In genomic region chr19:46340051-46340659, GRCh38 we compare ENCODE assay signal across 21 cellular contexts. TPM values are rescaled to one million over a fixed set of nuclear protein-coding genes. Genes with fewer than 3 reads are reported as not detected.
DNase-seq lines count a peak whose midpoint lies in the region; ATAC-seq and TF ChIP-seq lines count a peak whose summit lies in the region.
"Had no signal": no experiment of that assay in that cellular context is flagged by ENCODE, and none has a peak within 500 bp of the region (broad histone marks: within the 10 kb centered on the region; RNA-seq: fewer than 3 reads in every experiment).

No MANE protein-coding gene starts in this region.

- H3K4me1 Mint-ChIP-seq in activated naive CD4-positive, alpha-beta T cell treated with anti-CD3 and anti-CD28 coated beads for 36 hours (ENCODE audit: low read depth) = no peaks in the 10 kb centered on the region
- H3K4me1 Mint-ChIP-seq: CD4-positive, CD25-positive, alpha-beta regulatory T cell had no signal

- no peak for DNase-seq in activated naive CD4-positive, alpha-beta T cell treated with anti-CD3 and anti-CD28 coated beads for 36 hours
- DNase-seq in activated naive CD4-positive, alpha-beta T cell treated with Interleukin-2 at 50 U/mL for 16 hours = no peak
- DNase-seq in hepatocyte (ENCODE audit: low spot score) = no peak
- DNase-seq in neuronal stem cell (ENCODE audit: low spot score) = no peak
- no peak for DNase-seq in activated CD4-positive, alpha-beta T cell treated with anti-CD3 and anti-CD28 coated beads for 48 hours
- DNase-seq in left cardiac atrium = no peak
- DNase-seq in GM19240 (ENCODE audit: insufficient read length, low spot score) = no peak
- DNase-seq: ACHN; BE2C; C1 segment of cervical spinal cord; Caco-2; CD4-positive, CD25-positive, alpha-beta regulatory T cell; DMS153; DMS79; GDM1; HCEC 1CT; HFFc6 had no signal

- no peak overlapping the region for H3K9ac ChIP-seq in neuronal stem cell (ENCODE audit: low read depth, low read length, poor library complexity)

- H2BK120ac ChIP-seq in neuronal stem cell (ENCODE audit: low read depth, low read length) = no peak overlapping the region

- no peak overlapping the region for H2BK15ac ChIP-seq in neuronal stem cell (ENCODE audit: low read length)

- H3K27me3 Mint-ChIP-seq in activated naive CD4-positive, alpha-beta T cell treated with anti-CD3 and anti-CD28 coated beads for 36 hours (ENCODE audit: low read depth) = peaks cover 4% of the 10 kb centered on the region

- ATAC-seq in left cardiac atrium = no peak
- ATAC-seq: GM23338, HepG2 had no signal

- WGBS in hepatocyte (ENCODE audit: low lambda C conversion rate, missing lambda C conversion rate) = 98% methylated on average over 11 of the region's 11 CpGs
- no CpG with 5 or more reads among the region's 11 CpGs for WGBS in neuronal stem cell (ENCODE audit: extremely low coverage in 2 of 2, insufficient read length in 2 of 2, insufficient replicate concordance in 1 of 2), 2 donors

- no peak for TF ChIP-seq CTCF in hepatocyte (IDR thresholded peaks at IDR 0.05; ENCODE audit: poor library complexity)

- H3K9me3 ChIP-seq in hepatocyte (ENCODE audit: low read depth) = no peaks in the 10 kb centered on the region
- peaks cover 0 to 2% of the 10 kb centered on the region in 2 donors for H3K9me3 ChIP-seq in neuronal stem cell (replicated peaks in 1 of 2; ENCODE audit: control insufficient read depth in 2 of 2, insufficient read depth in 1 of 2, low read depth in 1 of 2, low read length in 2 of 2)
- H3K9me3 ChIP-seq: BE2C, Caco-2 had no signal

- H3K9me3 Mint-ChIP-seq in activated naive CD4-positive, alpha-beta T cell treated with anti-CD3 and anti-CD28 coated beads for 36 hours = no peaks in the 10 kb centered on the region
- H3K9me3 Mint-ChIP-seq: CD4-positive, CD25-positive, alpha-beta regulatory T cell; GM23338; HFFc6; IgD-negative memory B cell had no signal

- H3K79me1 ChIP-seq in neuronal stem cell (ENCODE audit: low read depth, low read length) = no peaks in the 10 kb centered on the region

- CTCF ChIA-PET in activated naive CD4-positive, alpha-beta T cell treated with anti-CD3 and anti-CD28 coated beads for 36 hours (lab: Charles Lee) = no interaction called here

- H3K27ac ChIP-seq in hepatocyte = peak overlapping the region; percentile 85
- H3K27ac ChIP-seq in neuronal stem cell (replicated peaks; ENCODE audit: low read length) = no peak overlapping the region

- H2BK12ac ChIP-seq in neuronal stem cell (ENCODE audit: low read length) = no peak overlapping the region

- no peak overlapping the region for H4K91ac ChIP-seq in neuronal stem cell (ENCODE audit: low read depth, low read length, poor library complexity)

- H3K27me3 ChIP-seq in hepatocyte = no peaks in the 10 kb centered on the region
- H3K27me3 ChIP-seq in neuronal stem cell (ENCODE audit: control insufficient read depth in 3 of 3, insufficient read depth in 3 of 3, low read depth in 1 of 3, low read length in 3 of 3) = no peaks in the 10 kb centered on the region
- H3K27me3 ChIP-seq: BE2C had no signal

- no peaks in the 10 kb centered on the region for H3K36me3 Mint-ChIP-seq in activated naive CD4-positive, alpha-beta T cell treated with anti-CD3 and anti-CD28 coated beads for 36 hours (ENCODE audit: low read depth)
- H3K36me3 Mint-ChIP-seq: CD4-positive, CD25-positive, alpha-beta regulatory T cell had no signal

- H3K27ac Mint-ChIP-seq in activated naive CD4-positive, alpha-beta T cell treated with anti-CD3 and anti-CD28 coated beads for 36 hours = peak overlapping the region; percentile 34
- H3K27ac Mint-ChIP-seq: GM23338, HFFc6, IgD-negative memory B cell had no signal

- H3K23ac ChIP-seq in neuronal stem cell (ENCODE audit: low read depth, low read length, poor library complexity) = no peak overlapping the region

- no peaks in the 10 kb centered on the region for H3K79me2 ChIP-seq in hepatocyte

- H3K4me3 ChIP-seq in hepatocyte (no peak overlapping the region), neuronal stem cell (ENCODE audit: low read length in 2 of 2) (no peak overlapping the region)
- H3K4me3 ChIP-seq: GM23338 had no signal

- H3K14ac ChIP-seq in neuronal stem cell (ENCODE audit: low read length) = no peak overlapping the region

- no peak overlapping the region for H3K4ac ChIP-seq in neuronal stem cell (ENCODE audit: low read length)

- H3K4me1 ChIP-seq in hepatocyte (ENCODE audit: insufficient read depth) = peaks cover 14% of the 10 kb centered on the region
- H3K4me1 ChIP-seq in neuronal stem cell (ENCODE audit: control insufficient read depth in 2 of 2, insufficient read depth in 1 of 2, low read depth in 1 of 2, low read length in 2 of 2) = peaks cover 6 to 9% of the 10 kb centered on the region in 2 donors
- H3K4me1 ChIP-seq: BE2C, Caco-2 had no signal

- no peaks in the 10 kb centered on the region for H3K9me2 ChIP-seq in hepatocyte (replicated peaks; ENCODE audit: insufficient read depth)

- H3K4me2 ChIP-seq in hepatocyte (no peak overlapping the region), neuronal stem cell (ENCODE audit: insufficient read depth, low read length, poor library complexity, severe bottlenecking) (no peak overlapping the region)
- H3K4me2 ChIP-seq: GM23338 had no signal

- H4K8ac ChIP-seq in neuronal stem cell (ENCODE audit: low read depth, low read length) = no peak overlapping the region

- H3K18ac ChIP-seq in neuronal stem cell (ENCODE audit: low read length) = no peak overlapping the region

- H2AK5ac ChIP-seq in neuronal stem cell (ENCODE audit: low read depth, low read length) = no peak overlapping the region

- H2AFZ ChIP-seq in hepatocyte (no peak overlapping the region), neuronal stem cell (ENCODE audit: low read length) (no peak overlapping the region)
- H2AFZ ChIP-seq: GM23338 had no signal

- no peaks in the 10 kb centered on the region for H4K20me1 ChIP-seq in hepatocyte (ENCODE audit: insufficient read depth, poor library complexity, severe bottlenecking)

- no peak overlapping the region for H3K4me3 Mint-ChIP-seq in activated naive CD4-positive, alpha-beta T cell treated with anti-CD3 and anti-CD28 coated beads for 36 hours
- H3K4me3 Mint-ChIP-seq: CD4-positive, CD25-positive, alpha-beta regulatory T cell; GM23338; HFFc6; IgD-negative memory B cell had no signal

- peak overlapping the region; percentile 19 for H2BK5ac ChIP-seq in neuronal stem cell (ENCODE audit: low read length)

- H3K36me3 ChIP-seq in hepatocyte (replicated peaks; ENCODE audit: insufficient read depth, low read depth) (no peaks in the 10 kb centered on the region), neuronal stem cell (replicated peaks in 1 of 2; ENCODE audit: control insufficient read depth in 2 of 2, insufficient read depth in 2 of 2, low read length in 2 of 2) (peaks cover 0 to 6% of the 10 kb centered on the region in 2 donors)
- H3K36me3 ChIP-seq: BE2C had no signal

- intact Hi-C loops in activated naive CD4-positive, alpha-beta T cell treated with anti-CD3 and anti-CD28 coated beads for 36 hours (cut with micrococcal nuclease) = loop anchor here (10.0 kb wide), 1 partner anchor 455 kb away; the partner anchor contains the start of gene IRF2BP1
- intact Hi-C loops in left cardiac atrium (cut with DNase I) = loop anchor here (5.0 to 10.0 kb wide), 2 partner anchors 33 to 55 kb away; no protein-coding TSS in a partner anchor

RNA-seq across cellular contexts. Expression of gene PPP5C, which starts 6.7 kb away (rescaled TPM):
- 10 to 100 TPM; 87.4 to 89.2 TPM for total RNA-seq in activated naive CD4-positive, alpha-beta T cell treated with anti-CD3 and anti-CD28 coated beads for 36 hours
- 48.6 and 51.2 TPM in 2 replicates for total RNA-seq in hepatocyte
- 67.6 and 68.8 TPM in 2 replicates for polyA plus RNA-seq in hepatocyte
- 79.2 TPM for polyA plus RNA-seq in neuronal stem cell (2013, experiment 1 of 2)
- polyA plus RNA-seq in neuronal stem cell (2013, experiment 2 of 2) = 78.7 TPM
- total RNA-seq in left cardiac atrium = 10 to 100 TPM; 60.5 to 75.1 TPM

RNA-seq across cellular contexts. Expression of gene HIF3A, which starts 43.3 kb away (rescaled TPM):
- not detected for total RNA-seq in activated naive CD4-positive, alpha-beta T cell treated with anti-CD3 and anti-CD28 coated beads for 36 hours
- total RNA-seq in hepatocyte (54.6 and 56.8 TPM in 2 replicates), left cardiac atrium (10 to 100 TPM; 51.0 to 53.0 TPM)
- 145 and 149 TPM in 2 replicates for polyA plus RNA-seq in hepatocyte
- 26.2 TPM for polyA plus RNA-seq in neuronal stem cell (2013, experiment 1 of 2)
- polyA plus RNA-seq in neuronal stem cell (2013, experiment 2 of 2) = 28.6 TPM
- total RNA-seq: CD4-positive, CD25-positive, alpha-beta regulatory T cell; Daoy had no signal
- polyA plus RNA-seq: CD4-positive, CD25-positive, alpha-beta regulatory T cell; IgD-negative memory B cell had no signal

Comparison
In these comparisons a context has a peak if more than half of its experiments do, and no peak if none do; other contexts are left out.
1. RNA of gene HIF3A, which starts 43.3 kb away (total RNA-seq): 54.6 to 56.8 TPM in hepatocyte and 51.0 to 53.0 TPM in left cardiac atrium; not detected in activated naive CD4-positive, alpha-beta T cell treated with anti-CD3 and anti-CD28 coated beads for 36 hours; every median in the first group is over 10 times any median in the second.